In genomic region chr3:131217296-131217741, GRCh38 we compare ENCODE assay signal across 14 cellular contexts.
DNase-seq lines count a peak whose midpoint lies in the region; ATAC-seq, FAIRE-seq and TF ChIP-seq lines count a peak whose summit lies in the region.
"Had no signal": no experiment of that assay in that cellular context is flagged by ENCODE, and none has a peak within 500 bp of the region (broad histone marks: within the 10 kb centered on the region; RNA-seq: fewer than 3 reads in every experiment).

No MANE protein-coding gene starts in this region.

- no peaks in the 10 kb centered on the region for H3K9me3 Mint-ChIP-seq in activated CD8-positive, alpha-beta T cell treated with anti-CD3 and anti-CD28 coated beads for 36 hours

- H3K4me3 ChIP-seq in Panc1 (ENCODE audit: low read depth in 2 of 2, low read length in 2 of 2) (peak overlapping the region in 1 of 2 experiments; percentile 11; a peak in 1 of 4 replicates), endothelial cell of umbilical vein (replicated peaks in 1 of 3; ENCODE audit: insufficient read depth in 1 of 3, low read depth in 1 of 3, low read length in 3 of 3) (no peak overlapping the region), skeletal muscle cell (ENCODE audit: low read depth, low read length) (no peak overlapping the region), stomach (no peak overlapping the region)
- H3K4me3 ChIP-seq: colonic mucosa, lung had no signal

- dilution Hi-C loops in endothelial cell of umbilical vein (cut with MboI; ENCODE audit: extremely low pct_ligation_motif_present, low sequenced_read_pairs) = no loop called here

- intact Hi-C loops in Panc1 (cut with micrococcal nuclease; ENCODE audit: unreplicated experiment) (no loop called here), endothelial cell of umbilical vein (cut with micrococcal nuclease) (loop anchor here (5.0 kb wide), 1 partner anchor 285 kb away; the partner anchor contains the start of gene MRPL3), stomach (cut with DNase I; ENCODE audit: low total_unique reads) (no loop called here)
- intact Hi-C loops in activated CD8-positive, alpha-beta T cell treated with anti-CD3 and anti-CD28 coated beads for 36 hours (cut with micrococcal nuclease) = no loop called here

- H3K4me2 ChIP-seq in endothelial cell of umbilical vein (ENCODE audit: insufficient read depth, low read length) = peak overlapping the region; percentile 42
- H3K4me2 ChIP-seq: KMS-11 had no signal

- peaks cover 6% of the 10 kb centered on the region for H3K27me3 Mint-ChIP-seq in activated CD8-positive, alpha-beta T cell treated with anti-CD3 and anti-CD28 coated beads for 36 hours

- H3K9ac ChIP-seq in endothelial cell of umbilical vein (replicated peaks; ENCODE audit: extremely low read depth, insufficient read depth, low read length) = no peak overlapping the region
- H3K9ac ChIP-seq: KMS-11 had no signal

- peak; percentile 64 for ATAC-seq in Panc1
- ATAC-seq in activated CD8-positive, alpha-beta T cell treated with anti-CD3 and anti-CD28 coated beads for 36 hours = no peak

- no peak for TF ChIP-seq CTCF in Panc1 (IDR thresholded peaks at IDR 0.05)
- no peak for TF ChIP-seq CTCF in endothelial cell of umbilical vein (IDR thresholded peaks at IDR 0.05; ENCODE audit: extremely low read depth in 1 of 2, insufficient read depth in 1 of 2, low read depth in 1 of 2, low read length in 2 of 2)
- no peak for TF ChIP-seq CTCF in activated CD8-positive, alpha-beta T cell treated with anti-CD3 and anti-CD28 coated beads for 36 hours (IDR thresholded peaks at IDR 0.05)
- TF ChIP-seq CTCF in stomach (IDR thresholded peaks at IDR 0.05) = no peak

- POLR2A ChIA-PET in Panc1 (lab: Charles Lee) (no interaction called here), endothelial cell of umbilical vein (lab: Charles Lee) (no interaction called here)
- POLR2A ChIA-PET in activated CD8-positive, alpha-beta T cell treated with anti-CD3 and anti-CD28 coated beads for 36 hours (lab: Charles Lee) = interaction anchor here (0.9 kb wide), 1 partner anchor 11 kb away, joined by 3 read pairs; no protein-coding TSS in a partner anchor

- no peaks in the 10 kb centered on the region for H4K20me1 ChIP-seq in endothelial cell of umbilical vein (replicated peaks; ENCODE audit: control insufficient read depth, extremely low read depth, insufficient read depth, low read length)

- no peak for TF ChIP-seq EP300 in stomach (IDR thresholded peaks at IDR 0.05)

- H2AFZ ChIP-seq in endothelial cell of umbilical vein (ENCODE audit: low read depth, low read length) = peak overlapping the region; percentile 72

- no peak for FAIRE-seq in endothelial cell of umbilical vein (lab: Jason Lieb, UNC)

- BruUV-seq in Panc1 (replicated peaks; lab: Mats Ljungman, UMichigan) = no TSS peak
- no TSS peak for BruUV-seq in endothelial cell of umbilical vein (replicated peaks; lab: Mats Ljungman, UMichigan)

- H3K79me2 ChIP-seq in endothelial cell of umbilical vein (ENCODE audit: control insufficient read depth, insufficient read depth, low read length) = no peaks in the 10 kb centered on the region

- H3K4me3 Mint-ChIP-seq in activated CD8-positive, alpha-beta T cell treated with anti-CD3 and anti-CD28 coated beads for 36 hours = no peak overlapping the region

- H3K36me3 ChIP-seq in Panc1 (ENCODE audit: control insufficient read depth, insufficient read depth, low read length) (no peaks in the 10 kb centered on the region), endothelial cell of umbilical vein (ENCODE audit: control insufficient read depth in 2 of 2, extremely low read depth in 1 of 2, insufficient read depth in 2 of 2, low read length in 2 of 2) (no peaks in the 10 kb centered on the region), stomach (no peaks in the 10 kb centered on the region)
- H3K36me3 ChIP-seq: colonic mucosa had no signal

- no peak overlapping the region for H3K27ac Mint-ChIP-seq in activated CD8-positive, alpha-beta T cell treated with anti-CD3 and anti-CD28 coated beads for 36 hours

- in situ Hi-C loops in Panc1 (cut with HindIII; ENCODE audit: low pct_unique_long_range_greater_than_20kb, low sequenced_read_pairs) = no loop called here

- no peaks in the 10 kb centered on the region for H3K36me3 Mint-ChIP-seq in activated CD8-positive, alpha-beta T cell treated with anti-CD3 and anti-CD28 coated beads for 36 hours (ENCODE audit: low read depth)

- 70 to 81% (median 74%) methylated on average over 6 of the region's 6 CpGs for WGBS in stomach, 5 donors

- peaks cover 18% of the 10 kb centered on the region; the same call in 1 of the 2 replicates for H3K4me1 ChIP-seq in Panc1 (ENCODE audit: control insufficient read depth, insufficient read depth, low read length)
- peaks cover 23% of the 10 kb centered on the region for H3K4me1 ChIP-seq in endothelial cell of umbilical vein (ENCODE audit: control insufficient read depth, extremely low read depth, insufficient read depth, low read length)
- H3K4me1 ChIP-seq in stomach = peaks cover 0 to 6% (median 4%) of the 10 kb centered on the region in 4 donors
- H3K4me1 ChIP-seq: colonic mucosa had no signal

- H3K9me3 ChIP-seq in Panc1 (ENCODE audit: control insufficient read depth, insufficient read depth, low read depth, low read length) (no peaks in the 10 kb centered on the region), endothelial cell of umbilical vein (replicated peaks; ENCODE audit: control insufficient read depth, insufficient read depth, low read length) (no peaks in the 10 kb centered on the region), stomach (no peaks in the 10 kb centered on the region)
- H3K9me3 ChIP-seq: colonic mucosa had no signal

- CTCF ChIA-PET in Panc1 (lab: Charles Lee) (no interaction called here), endothelial cell of umbilical vein (lab: Charles Lee) (interaction anchor here (0.7 kb wide), 1 partner anchor 186 kb away, joined by 3 read pairs; no protein-coding TSS in a partner anchor)
- CTCF ChIA-PET in activated CD8-positive, alpha-beta T cell treated with anti-CD3 and anti-CD28 coated beads for 36 hours (lab: Charles Lee) = no interaction called here

- peak overlapping the region; percentile 5; the same call in 1 of the 2 replicates for H3K27ac ChIP-seq in Panc1 (ENCODE audit: low read length)
- peak overlapping the region; percentile 27 for H3K27ac ChIP-seq in endothelial cell of umbilical vein (ENCODE audit: insufficient read depth, low read depth, low read length)
- H3K27ac ChIP-seq in stomach = no peak overlapping the region
- H3K27ac ChIP-seq: 22Rv1, colonic mucosa, KMS-11 had no signal

- TF ChIP-seq POLR2A in endothelial cell of umbilical vein (IDR thresholded peaks at IDR 0.05; ENCODE audit: low read depth, low read length) (no peak), stomach (IDR thresholded peaks at IDR 0.05) (no peak)

- DNase-seq in DMS 273 (lab: John Stamatoyannopoulos, UW; ENCODE audit: unreplicated experiment) = peak; percentile 15
- no peak for DNase-seq in DMS 273 treated with DMSO at 0.1 percent for 48 hours (lab: John Stamatoyannopoulos, UW)
- DNase-seq in Panc1 (ENCODE audit: low read depth, low spot score) = no peak
- DNase-seq in endothelial cell of umbilical vein (ENCODE audit: low read depth, low spot score) = no peak
- peak; percentile 29 for DNase-seq in skeletal muscle cell (ENCODE audit: low read depth)
- DNase-seq in activated CD8-positive, alpha-beta T cell treated with anti-CD3 and anti-CD28 coated beads for 36 hours = no peak
- DNase-seq in amniotic stem cell (lab: John Stamatoyannopoulos, UW) = no peak
- no peak for DNase-seq in stomach
- DNase-seq: colonic mucosa, glutamatergic neuron, NCI-H524 treated with DMSO at 0.1 percent for 48 hours had no signal

- H3K4me1 Mint-ChIP-seq in activated CD8-positive, alpha-beta T cell treated with anti-CD3 and anti-CD28 coated beads for 36 hours (ENCODE audit: low read depth) = no peaks in the 10 kb centered on the region

- H3K27me3 ChIP-seq in Panc1 (ENCODE audit: control insufficient read depth, insufficient read depth, low read length) (no peaks in the 10 kb centered on the region), endothelial cell of umbilical vein (ENCODE audit: control insufficient read depth in 2 of 2, insufficient read depth in 2 of 2, low read length in 2 of 2) (no peaks in the 10 kb centered on the region), stomach (no peaks in the 10 kb centered on the region)
- H3K27me3 ChIP-seq: colonic mucosa had no signal

- H3K9me1 ChIP-seq in endothelial cell of umbilical vein (replicated peaks; ENCODE audit: control insufficient read depth, extremely low read depth, insufficient read depth, low read length) = no peaks in the 10 kb centered on the region

TF ChIP-seq in endothelial cell of umbilical vein, 7 proteins besides CTCF, POLR2A, EP300 and RAD21:
- no peak for TF ChIP-seq GATA2 (IDR thresholded peaks at IDR 0.05; ENCODE audit: insufficient read depth, insufficient read length, low read depth, low read length)
- TF ChIP-seq JUN (IDR thresholded peaks at IDR 0.05; ENCODE audit: borderline replicate concordance, insufficient read depth, insufficient read length, low read depth) = no peak
- no peak for TF ChIP-seq EZH2 (IDR thresholded peaks at IDR 0.05; ENCODE audit: borderline replicate concordance, low read depth, low read length, severe bottlenecking)
- TF ChIP-seq MYC (IDR thresholded peaks at IDR 0.05; ENCODE audit: low read depth, low read length) = no peak
- TF ChIP-seq FOS (IDR thresholded peaks at IDR 0.05; ENCODE audit: borderline replicate concordance, insufficient read depth, low read length) = no peak
- TF ChIP-seq POLR2AphosphoS5 (IDR thresholded peaks at IDR 0.05; ENCODE audit: insufficient read depth, low read depth, low read length) = no peak
- TF ChIP-seq, protein P1, sequence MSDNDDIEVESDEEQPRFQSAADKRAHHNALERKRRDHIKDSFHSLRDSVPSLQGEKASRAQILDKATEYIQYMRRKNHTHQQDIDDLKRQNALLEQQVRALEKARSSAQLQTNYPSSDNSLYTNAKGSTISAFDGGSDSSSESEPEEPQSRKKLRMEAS (IDR thresholded peaks at IDR 0.05; ENCODE audit: insufficient read depth, insufficient read length) = no peak

Comparison
In these comparisons a context has a peak if more than half of its experiments do, and no peak if none do; other contexts are left out.
1. DNase-seq: peak in DMS 273 (single experiment) and skeletal muscle cell (single experiment); none in DMS 273 treated with DMSO at 0.1 percent for 48 hours (single experiment), Panc1 (single experiment), endothelial cell of umbilical vein (single experiment), activated CD8-positive, alpha-beta T cell treated with anti-CD3 and anti-CD28 coated beads for 36 hours (single experiment), amniotic stem cell (single experiment) and stomach (single experiment).
2. H3K27ac ChIP-seq: peak in Panc1 (single experiment) and endothelial cell of umbilical vein (single experiment); none in stomach (0 of 5).